1 cellular context compared by ENCODE assay signal in genomic region chr2:230987137-230988020, GRCh38.
TF ChIP-seq lines count a peak whose summit lies in the region.

No MANE protein-coding gene starts in this region.

TF ChIP-seq in GM23338, 12 proteins besides CTCF, POLR2A, EP300 and RAD21 (continued from another document):
- TF ChIP-seq, protein P1, sequence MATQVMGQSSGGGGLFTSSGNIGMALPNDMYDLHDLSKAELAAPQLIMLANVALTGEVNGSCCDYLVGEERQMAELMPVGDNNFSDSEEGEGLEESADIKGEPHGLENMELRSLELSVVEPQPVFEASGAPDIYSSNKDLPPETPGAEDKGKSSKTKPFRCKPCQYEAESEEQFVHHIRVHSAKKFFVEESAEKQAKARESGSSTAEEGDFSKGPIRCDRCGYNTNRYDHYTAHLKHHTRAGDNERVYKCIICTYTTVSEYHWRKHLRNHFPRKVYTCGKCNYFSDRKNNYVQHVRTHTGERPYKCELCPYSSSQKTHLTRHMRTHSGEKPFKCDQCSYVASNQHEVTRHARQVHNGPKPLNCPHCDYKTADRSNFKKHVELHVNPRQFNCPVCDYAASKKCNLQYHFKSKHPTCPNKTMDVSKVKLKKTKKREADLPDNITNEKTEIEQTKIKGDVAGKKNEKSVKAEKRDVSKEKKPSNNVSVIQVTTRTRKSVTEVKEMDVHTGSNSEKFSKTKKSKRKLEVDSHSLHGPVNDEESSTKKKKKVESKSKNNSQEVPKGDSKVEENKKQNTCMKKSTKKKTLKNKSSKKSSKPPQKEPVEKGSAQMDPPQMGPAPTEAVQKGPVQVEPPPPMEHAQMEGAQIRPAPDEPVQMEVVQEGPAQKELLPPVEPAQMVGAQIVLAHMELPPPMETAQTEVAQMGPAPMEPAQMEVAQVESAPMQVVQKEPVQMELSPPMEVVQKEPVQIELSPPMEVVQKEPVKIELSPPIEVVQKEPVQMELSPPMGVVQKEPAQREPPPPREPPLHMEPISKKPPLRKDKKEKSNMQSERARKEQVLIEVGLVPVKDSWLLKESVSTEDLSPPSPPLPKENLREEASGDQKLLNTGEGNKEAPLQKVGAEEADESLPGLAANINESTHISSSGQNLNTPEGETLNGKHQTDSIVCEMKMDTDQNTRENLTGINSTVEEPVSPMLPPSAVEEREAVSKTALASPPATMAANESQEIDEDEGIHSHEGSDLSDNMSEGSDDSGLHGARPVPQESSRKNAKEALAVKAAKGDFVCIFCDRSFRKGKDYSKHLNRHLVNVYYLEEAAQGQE (IDR thresholded peaks at IDR 0.05; ENCODE audit: unreplicated experiment) = no peak
- no peak for TF ChIP-seq NANOG (IDR thresholded peaks at IDR 0.05; ENCODE audit: borderline replicate concordance)
